In the genomic region with DNA sequence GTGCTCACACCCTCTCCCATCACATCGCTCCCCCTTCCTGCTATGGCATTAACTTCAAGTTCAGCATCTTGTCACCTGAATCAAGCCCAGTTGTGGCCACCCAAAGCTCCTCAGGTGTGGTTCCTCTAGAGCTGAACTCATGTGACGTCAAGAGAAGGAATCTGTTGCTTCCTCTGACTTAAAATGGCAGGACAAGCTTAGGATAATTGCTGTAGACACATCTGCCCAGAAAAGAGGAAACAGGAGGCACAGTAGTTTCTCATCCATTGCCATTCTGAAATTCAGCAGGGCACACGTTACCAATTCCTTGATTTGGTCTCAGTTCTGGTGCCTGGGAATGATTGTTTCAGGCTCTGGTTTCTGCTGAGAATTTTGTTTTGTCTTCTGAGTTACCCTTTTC, we compare ENCODE assay signal across 17 cellular contexts. TPM values are rescaled to one million over a fixed set of nuclear protein-coding genes. Genes with fewer than 3 reads are reported as not detected.
DNase-seq lines count a peak whose midpoint lies in the region; ATAC-seq and TF ChIP-seq lines count a peak whose summit lies in the region.
"Had no signal": no experiment of that assay in that cellular context is flagged by ENCODE, and none has a peak within 500 bp of the region (broad histone marks: within the 10 kb centered on the region; RNA-seq: fewer than 3 reads in every experiment).

No MANE protein-coding gene starts in this region.

- H3K27ac ChIP-seq in SU-DHL-6 (ENCODE audit: low read depth, low read length) (peak overlapping the region; percentile 56; the same call in 1 of the 2 replicates), neural progenitor cell (no peak overlapping the region)
- H3K27ac ChIP-seq: 22Rv1, KMS-11, tibial artery had no signal

- no peak overlapping the region for H3K27ac Mint-ChIP-seq in neural progenitor cell
- H3K27ac Mint-ChIP-seq: CD8-positive, alpha-beta T cell had no signal

- DNase-seq in SIG-M5 treated with dmso at 0.1 percent for 504 hours (lab: John Stamatoyannopoulos, UW; ENCODE audit: unreplicated experiment) (peak; percentile 42), SIG-M5 (lab: John Stamatoyannopoulos, UW) (no peak), Kasumi-1 (lab: John Stamatoyannopoulos, UW) (peak; percentile 20 to 27), neural progenitor cell (ENCODE audit: low spot score) (no peak), ACHN (no peak), left lobe of liver (ENCODE audit: low spot score) (no peak)
- DNase-seq: amygdala; CD8-positive, alpha-beta T cell; DND-41; NCI-H1694; NCI-H2227 treated with DMSO at 0.1 percent for 48 hours; stimulated activated CD4-positive, alpha-beta T cell treated with anti-CD3 and anti-CD28 coated beads, Interleukin-4, amount 100 ng/mL, for 4 hours; tibial artery had no signal

- in situ Hi-C loops in ACHN (cut with HindIII; ENCODE audit: low pct_ligation_motif_present, low pct_unique_long_range_greater_than_20kb, low sequenced_read_pairs): no loop called here

- TF ChIP-seq CTCF in SU-DHL-6 (IDR thresholded peaks at IDR 0.05; ENCODE audit: insufficient read depth, low read length, poor library complexity, severe bottlenecking) (no peak), neural progenitor cell (IDR thresholded peaks at IDR 0.05) (no peak)

- no peaks in the 10 kb centered on the region for H3K27me3 ChIP-seq in SU-DHL-6 (ENCODE audit: low read length)
- no peaks in the 10 kb centered on the region for H3K27me3 ChIP-seq in neural progenitor cell
- H3K27me3 ChIP-seq: tibial artery had no signal

- H2AFZ ChIP-seq in SU-DHL-6 (ENCODE audit: low read depth, low read length, severe bottlenecking) (no peak overlapping the region), neural progenitor cell (replicated peaks) (no peak overlapping the region)

- ATAC-seq in GM19467 (IDR thresholded peaks at IDR 0.05; ENCODE audit: unreplicated experiment): no peak
- ATAC-seq in left lobe of liver: no peak
- ATAC-seq: CD8-positive, alpha-beta T cell had no signal

- H3K4me3 ChIP-seq in SU-DHL-6 (ENCODE audit: insufficient read depth, low read length, poor library complexity, severe bottlenecking) (no peak overlapping the region), neural progenitor cell (no peak overlapping the region)
- H3K4me3 ChIP-seq: tibial artery had no signal

- H3K4me2 ChIP-seq in SU-DHL-6 (ENCODE audit: low read depth, low read length, poor library complexity, severe bottlenecking): no peak overlapping the region
- peak overlapping the region; percentile 16 for H3K4me2 ChIP-seq in neural progenitor cell
- H3K4me2 ChIP-seq: KMS-11 had no signal

- peaks cover 3% of the 10 kb centered on the region for H3K27me3 Mint-ChIP-seq in neural progenitor cell (ENCODE audit: insufficient read depth, low read depth)

- H3K9me3 Mint-ChIP-seq in neural progenitor cell: no peaks in the 10 kb centered on the region
- H3K9me3 Mint-ChIP-seq: CD8-positive, alpha-beta T cell had no signal

- peaks cover 11% of the 10 kb centered on the region; the same call in 1 of the 2 replicates for H3F3A ChIP-seq in SU-DHL-6 (ENCODE audit: insufficient read depth)
- peaks cover 3% of the 10 kb centered on the region for H3F3A ChIP-seq in neural progenitor cell (ENCODE audit: low read depth)

- H3K9me3 ChIP-seq in SU-DHL-6 (ENCODE audit: insufficient read depth, low read length) (no peaks in the 10 kb centered on the region), neural progenitor cell (ENCODE audit: low read depth) (no peaks in the 10 kb centered on the region)
- H3K9me3 ChIP-seq: tibial artery had no signal

- H3K9me2 ChIP-seq in SU-DHL-6 (replicated peaks; ENCODE audit: insufficient read depth, low read length): no peaks in the 10 kb centered on the region

- H3K36me3 ChIP-seq in SU-DHL-6 (ENCODE audit: low read length) (no peaks in the 10 kb centered on the region), neural progenitor cell (no peaks in the 10 kb centered on the region)
- H3K36me3 ChIP-seq: tibial artery had no signal

- peaks cover 25% of the 10 kb centered on the region for H3K4me1 ChIP-seq in neural progenitor cell

- no peak overlapping the region for H3K4me3 Mint-ChIP-seq in neural progenitor cell
- H3K4me3 Mint-ChIP-seq: CD8-positive, alpha-beta T cell had no signal

- H4K20me1 ChIP-seq in SU-DHL-6 (ENCODE audit: low read depth, low read length) (0 out of 2 replicates have a peak, but pooled peaks cover 4% of the 10 kb centered on the region), neural progenitor cell (ENCODE audit: low read depth) (peaks cover 77% of the 10 kb centered on the region)

- peaks cover 8% of the 10 kb centered on the region for H3K36me3 Mint-ChIP-seq in neural progenitor cell
- H3K36me3 Mint-ChIP-seq: CD8-positive, alpha-beta T cell had no signal

- H3K79me2 ChIP-seq in SU-DHL-6 (ENCODE audit: insufficient read depth, low read length) (peaks cover 52% of the 10 kb centered on the region), neural progenitor cell (ENCODE audit: low read depth) (peaks cover 100% of the 10 kb centered on the region)

- H3K9ac ChIP-seq in SU-DHL-6 (ENCODE audit: low read length) (no peak overlapping the region), neural progenitor cell (no peak overlapping the region)
- H3K9ac ChIP-seq: KMS-11 had no signal

- peaks cover 20% of the 10 kb centered on the region for H3K4me1 Mint-ChIP-seq in neural progenitor cell

RNA-seq across cellular contexts. Expression of a gene that starts 52.1 kb away (rescaled TPM):
- 25.3 and 33.7 TPM in 2 replicates for total RNA-seq in neural progenitor cell (ENCODE audit: low replicate concordance)
- 8.9 TPM for total RNA-seq in left lobe of liver

Comparison
In these comparisons a context has a peak if more than half of its experiments do, and no peak if none do; other contexts are left out.
1. DNase-seq: peak in SIG-M5 treated with dmso at 0.1 percent for 504 hours (single experiment) and Kasumi-1 (2 of 2); none in SIG-M5 (single experiment), neural progenitor cell (single experiment), ACHN (single experiment) and left lobe of liver (single experiment).